Comparison of ENCODE assay signal across 17 cellular contexts in genomic region chr1:152491537-152491936, GRCh38. TPM values are rescaled to one million over a fixed set of nuclear protein-coding genes. Genes with fewer than 3 reads are reported as not detected.
DNase-seq lines count a peak whose midpoint lies in the region; FAIRE-seq and TF ChIP-seq lines count a peak whose summit lies in the region.
"Not testable (repeated sequence)": the region's sequence is repeated elsewhere in the genome, so short reads cannot be mapped to it uniquely, and the experiment has no call there.
"Had no signal": no experiment of that assay in that cellular context is flagged by ENCODE, and none has a peak within 500 bp of the region (broad histone marks: within the 10 kb centered on the region; RNA-seq: fewer than 3 reads in every experiment).

No MANE protein-coding gene starts in this region.

- H3K27me3 Mint-ChIP-seq in Caco-2 (ENCODE audit: insufficient read depth, unreplicated experiment): not testable (repeated sequence)

- not testable (repeated sequence) for H4K20me1 ChIP-seq in Karpas-422 (ENCODE audit: insufficient read depth, low read depth, low read length)

- not testable (repeated sequence) for H3K36me3 Mint-ChIP-seq in Caco-2 (ENCODE audit: insufficient read depth, unreplicated experiment)

- not testable (repeated sequence) for H2AFZ ChIP-seq in Karpas-422 (ENCODE audit: low read length)

- H3K9me3 ChIP-seq in Caco-2; Karpas-422 (ENCODE audit: low read length); small intestine (ENCODE audit: control insufficient read depth, low read depth): not testable (repeated sequence)

- not testable (repeated sequence) for H3K4me3 Mint-ChIP-seq in Caco-2 (ENCODE audit: unreplicated experiment)

- TF ChIP-seq CTCF in Caco-2 (IDR thresholded peaks at IDR 0.05; ENCODE audit: insufficient read depth in 1 of 2, low read depth in 1 of 2, low read length in 1 of 2, severe bottlenecking in 1 of 2, unreplicated experiment in 1 of 2) (peak; percentile 33 to 54), GM13977 (IDR thresholded peaks at IDR 0.05; ENCODE audit: extremely low read depth, insufficient read depth, missing control alignments) (peak; percentile 21), choroid plexus epithelial cell (conservative IDR thresholded peaks at IDR 0.05; ENCODE audit: low read depth, low read length) (peak; percentile 8)

- not testable (repeated sequence) for H3K27ac Mint-ChIP-seq in Caco-2 (ENCODE audit: unreplicated experiment)

- H3K27me3 ChIP-seq in Caco-2 (replicated peaks; ENCODE audit: control insufficient read depth, insufficient read depth, low read length); Karpas-422 (ENCODE audit: low read length); small intestine (ENCODE audit: control insufficient read depth in 2 of 2, insufficient read depth in 2 of 2, low read length in 2 of 2): not testable (repeated sequence)

- POLR2A ChIA-PET in Caco-2 (lab: Charles Lee): interaction anchor here (0.5 kb wide), 1 partner anchor 26 kb away, joined by 3 read pairs; no protein-coding TSS in a partner anchor

- not testable (repeated sequence) for H3K9me3 Mint-ChIP-seq in Caco-2 (ENCODE audit: unreplicated experiment)

- not testable (repeated sequence) for H3K27ac ChIP-seq in Karpas-422 (ENCODE audit: low read length); small intestine (ENCODE audit: low read depth in 1 of 2, low read length in 1 of 2)

- not testable (repeated sequence) for BruUV-seq in Caco-2 (replicated peaks; lab: Mats Ljungman, UMichigan)

- not testable (repeated sequence) for H3K9me2 ChIP-seq in Karpas-422 (replicated peaks; ENCODE audit: insufficient read depth, low read length)

- in situ Hi-C loops in GM13977 (cut with MboI; ENCODE audit: low pct_unique_long_range_greater_than_20kb, low sequenced_read_pairs, unreplicated experiment): not testable (repeated sequence)

- H3K4me3 ChIP-seq in Caco-2 (ENCODE audit: low read depth, low read length); Karpas-422 (ENCODE audit: low read length); choroid plexus epithelial cell (ENCODE audit: low read depth, low read length); small intestine (ENCODE audit: low read depth in 1 of 2, low read length in 2 of 2): not testable (repeated sequence)

- not testable (repeated sequence) for H3K4me1 ChIP-seq in Caco-2; Karpas-422 (ENCODE audit: low read length); small intestine (ENCODE audit: control insufficient read depth in 2 of 2, insufficient read depth in 1 of 2, low read depth in 1 of 2, low read length in 1 of 2)

- intact Hi-C loops in Caco-2 (cut with micrococcal nuclease; ENCODE audit: unreplicated experiment): not testable (repeated sequence)

- H3K4me2 ChIP-seq in Karpas-422 (ENCODE audit: low read depth, low read length, poor library complexity, severe bottlenecking): not testable (repeated sequence)

- not testable (repeated sequence) for H3K4me1 Mint-ChIP-seq in Caco-2 (ENCODE audit: low read depth, unreplicated experiment)

- not testable (repeated sequence) for H3K79me2 ChIP-seq in Karpas-422 (ENCODE audit: low read length)

- CTCF ChIA-PET in Caco-2 (lab: Charles Lee): interaction anchor here (1.1 to 1.2 kb wide), 3 partner anchors 10 to 42 kb away, joined by 5 to 7 read pairs (median 6); no protein-coding TSS in a partner anchor

- not testable (repeated sequence) for DNase-seq in Caco-2; GM13977 (ENCODE audit: low spot score)
- peak; percentile 64 for DNase-seq in Karpas-422
- DNase-seq in NCI-H2171 treated with DMSO at 0.1 percent for 48 hours (lab: John Stamatoyannopoulos, UW): peak; percentile 19
- peak; percentile 32 for DNase-seq in SIG-M5 treated with dmso at 0.1 percent for 504 hours (lab: John Stamatoyannopoulos, UW; ENCODE audit: unreplicated experiment)
- DNase-seq in choroid plexus epithelial cell (ENCODE audit: low read depth): peak; percentile 3
- peak; percentile 23 for DNase-seq in kidney tubule cell (ENCODE audit: low spot score)
- peak; percentile 46 for DNase-seq in small intestine

- H3K9ac ChIP-seq in Karpas-422 (ENCODE audit: low read length): not testable (repeated sequence)

- H3K36me3 ChIP-seq in Caco-2 (ENCODE audit: control insufficient read depth, insufficient read depth, low read length); Karpas-422 (ENCODE audit: insufficient read depth, low read length); small intestine (ENCODE audit: control insufficient read depth in 2 of 2, insufficient read depth in 2 of 2, low read length in 2 of 2): not testable (repeated sequence)

- FAIRE-seq in small intestine (lab: Jason Lieb, UNC): not testable (repeated sequence)

RNA-seq across cellular contexts. Expression of gene LCE5A, which starts 19.1 kb away (rescaled TPM):
- not detected in 2 replicates for total RNA-seq in Caco-2 (2022)
- not detected in 2 replicates for total RNA-seq in Karpas-422 (2014; rRNA removed; shearing (Covaris generic); ENCODE audit: low replicate concordance)
- not detected for polyA plus RNA-seq in small intestine
- total RNA-seq: lower lobe of right lung; mucosa of gallbladder; NCI-H460; ovary; spleen; T-helper 1 cell treated with Interleukin-12 subunit alpha and Interleukin-12 subunit beta and Interleukin-4 antibody, amounts not matched to agents 30 ng/mL and 1 ng/mL, for 36 hours had no signal
- polyA plus RNA-seq: adipose tissue, neural cell, ovary, spleen had no signal

RNA-seq across cellular contexts. Expression of gene CRCT1, which starts 22.7 kb away (rescaled TPM):
- not detected in 2 replicates for total RNA-seq in Caco-2 (2022)
- not detected in 2 replicates for total RNA-seq in Karpas-422 (2014; rRNA removed; shearing (Covaris generic); ENCODE audit: low replicate concordance)
- under 1 TPM in 1 of 3 donors, not detected in 2; 0.57 TPM for polyA plus RNA-seq in small intestine
- total RNA-seq: dorsolateral prefrontal cortex; lower lobe of right lung; mucosa of gallbladder; NCI-H460; ovary; spleen; T-helper 1 cell treated with Interleukin-12 subunit alpha and Interleukin-12 subunit beta and Interleukin-4 antibody, amounts not matched to agents 30 ng/mL and 1 ng/mL, for 36 hours had no signal
- polyA plus RNA-seq: neural cell, ovary had no signal
